In the genomic region with DNA sequence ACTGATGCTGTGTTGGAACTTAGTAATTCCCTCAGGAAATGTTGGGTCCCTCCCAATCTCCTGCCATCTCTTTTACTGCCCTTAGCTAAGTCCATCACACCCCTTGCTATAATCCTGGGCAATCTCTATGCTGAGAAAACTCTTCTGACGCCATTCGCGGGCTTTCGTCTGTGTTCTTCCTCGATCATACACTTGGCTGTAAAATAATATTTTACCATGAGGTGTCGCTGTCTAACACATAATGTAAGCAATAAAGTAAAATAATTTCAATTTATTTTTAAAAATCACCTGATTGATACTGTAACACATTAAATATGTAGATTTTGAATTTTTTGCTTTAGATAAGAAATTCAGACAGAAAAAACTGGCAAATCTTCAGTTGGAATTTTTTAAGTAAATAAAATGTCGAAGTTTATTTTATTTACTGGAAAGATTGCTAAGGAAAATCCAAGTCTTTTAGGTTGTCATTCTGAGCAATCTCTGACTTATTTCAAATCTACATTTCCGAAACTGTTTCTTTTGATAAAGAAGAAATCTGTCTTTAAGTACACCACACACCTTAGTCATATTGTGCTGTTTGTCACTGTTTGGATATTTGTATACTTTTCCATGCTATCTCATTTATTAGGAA, we compare ENCODE assay signal across 10 cellular contexts.
DNase-seq lines count a peak whose midpoint lies in the region; ATAC-seq and TF ChIP-seq lines count a peak whose summit lies in the region.
"Had no signal": no experiment of that assay in that cellular context is flagged by ENCODE, and none has a peak within 500 bp of the region (broad histone marks: within the 10 kb centered on the region; RNA-seq: fewer than 3 reads in every experiment).

No MANE protein-coding gene starts in this region.

- H3K27me3 ChIP-seq in H7 (ENCODE audit: control insufficient read depth, insufficient read depth, low read length) = no peaks in the 10 kb centered on the region
- no peaks in the 10 kb centered on the region for H3K27me3 ChIP-seq in breast epithelium

- in situ Hi-C loops in Caki2 (cut with HindIII; ENCODE audit: low pct_unique_long_range_greater_than_20kb, low sequenced_read_pairs) = no loop called here

- H3K9me3 ChIP-seq in breast epithelium = no peaks in the 10 kb centered on the region

- H3K27me3 Mint-ChIP-seq in type B pancreatic cell = peaks cover 24% of the 10 kb centered on the region

- no peaks in the 10 kb centered on the region for H3K36me3 ChIP-seq in H7 (replicated peaks; ENCODE audit: control insufficient read depth, insufficient read depth, low read length)
- no peaks in the 10 kb centered on the region for H3K36me3 ChIP-seq in breast epithelium

- H3K27ac ChIP-seq in breast epithelium = no peak overlapping the region

- no peak overlapping the region for H3K4me3 Mint-ChIP-seq in type B pancreatic cell
- H3K4me3 Mint-ChIP-seq: natural killer cell treated with Interleukin-12 subunit alpha and Interleukin-12 subunit beta and Interleukin-15 and Interleukin-18, amount 100 ng/mL, for 72 hours; T-helper 1 cell treated with Interleukin-12 subunit alpha and Interleukin-12 subunit beta and Interleukin-4 antibody, amounts not matched to agents 30 μg/mL and 1 μg/mL, for 36 hours had no signal

- H3K9me3 Mint-ChIP-seq in type B pancreatic cell = no peaks in the 10 kb centered on the region
- H3K9me3 Mint-ChIP-seq: natural killer cell treated with Interleukin-12 subunit alpha and Interleukin-12 subunit beta and Interleukin-15 and Interleukin-18, amount 100 ng/mL, for 72 hours; T-helper 1 cell treated with Interleukin-12 subunit alpha and Interleukin-12 subunit beta and Interleukin-4 antibody, amounts not matched to agents 30 μg/mL and 1 μg/mL, for 36 hours had no signal

- no peak overlapping the region for H3K27ac Mint-ChIP-seq in type B pancreatic cell
- H3K27ac Mint-ChIP-seq: natural killer cell treated with Interleukin-12 subunit alpha and Interleukin-12 subunit beta and Interleukin-15 and Interleukin-18, amount 100 ng/mL, for 72 hours; T-helper 1 cell treated with Interleukin-12 subunit alpha and Interleukin-12 subunit beta and Interleukin-4 antibody, amounts not matched to agents 30 μg/mL and 1 μg/mL, for 36 hours had no signal

- DNase-seq in Caki2 (ENCODE audit: low read depth) (peak; percentile 13), H7 (peak; percentile 13), NCI-H524 (lab: John Stamatoyannopoulos, UW) (peak; percentile 41 to 77), breast epithelium (ENCODE audit: low spot score in 2 of 2) (no peak), left lobe of liver (ENCODE audit: low spot score) (no peak), type B pancreatic cell (ENCODE audit: extremely low spot score, unreplicated experiment) (no peak)
- DNase-seq in activated effector memory CD4-positive, alpha-beta T cell treated with Interleukin-2 at 50 U/mL for 16 hours = no peak

- no peaks in the 10 kb centered on the region for H3K4me1 ChIP-seq in breast epithelium

- TF ChIP-seq CTCF in breast epithelium (IDR thresholded peaks at IDR 0.05) (peak in 2 of 3 donors; percentile 40 to 62), type B pancreatic cell (conservative IDR thresholded peaks at IDR 0.05) (peak; percentile 88)

- intact Hi-C loops in breast epithelium (cut with DNase I; ENCODE audit: low total_unique reads) = no loop called here

- no peaks in the 10 kb centered on the region for H3K4me1 Mint-ChIP-seq in type B pancreatic cell (ENCODE audit: unreplicated experiment)

- no peaks in the 10 kb centered on the region for H3K36me3 Mint-ChIP-seq in type B pancreatic cell
- H3K36me3 Mint-ChIP-seq: natural killer cell treated with Interleukin-12 subunit alpha and Interleukin-12 subunit beta and Interleukin-15 and Interleukin-18, amount 100 ng/mL, for 72 hours had no signal

- TF ChIP-seq POLR2A in breast epithelium (IDR thresholded peaks at IDR 0.05) = no peak

- H3K4me3 ChIP-seq in H7 (ENCODE audit: insufficient read depth, low read depth, low read length) (no peak overlapping the region), breast epithelium (no peak overlapping the region)

- peak; percentile 76 for ATAC-seq in left lobe of liver
- ATAC-seq in GM21526 (IDR thresholded peaks at IDR 0.05; ENCODE audit: low FRiP score, unreplicated experiment) = no peak

Comparison
In these comparisons a context has a peak if more than half of its experiments do, and no peak if none do; other contexts are left out.
1. DNase-seq: peak in Caki2 (single experiment), H7 (single experiment) and NCI-H524 (2 of 2); none in breast epithelium (0 of 2), left lobe of liver (single experiment), type B pancreatic cell (single experiment) and activated effector memory CD4-positive, alpha-beta T cell treated with Interleukin-2 at 50 U/mL for 16 hours (single experiment).